Comparison of ENCODE assay signal across 1 cellular context in genomic region chr11:91639359-91639758, GRCh38.
TF ChIP-seq lines count a peak whose summit lies in the region.

No MANE protein-coding gene starts in this region.

TF ChIP-seq in GM12878, 131 proteins besides CTCF, POLR2A, EP300 and RAD21 (continued from another document):
- TF ChIP-seq ZBTB4 (CRISPR knock-in tag; IDR thresholded peaks at IDR 0.05) = no peak
- no peak for TF ChIP-seq ZBTB40 (IDR thresholded peaks at IDR 0.05; ENCODE audit: borderline replicate concordance)
- TF ChIP-seq RELA (IDR thresholded peaks at IDR 0.05; ENCODE audit: borderline replicate concordance, partially characterized antibody) = no peak
- TF ChIP-seq, protein P1, sequence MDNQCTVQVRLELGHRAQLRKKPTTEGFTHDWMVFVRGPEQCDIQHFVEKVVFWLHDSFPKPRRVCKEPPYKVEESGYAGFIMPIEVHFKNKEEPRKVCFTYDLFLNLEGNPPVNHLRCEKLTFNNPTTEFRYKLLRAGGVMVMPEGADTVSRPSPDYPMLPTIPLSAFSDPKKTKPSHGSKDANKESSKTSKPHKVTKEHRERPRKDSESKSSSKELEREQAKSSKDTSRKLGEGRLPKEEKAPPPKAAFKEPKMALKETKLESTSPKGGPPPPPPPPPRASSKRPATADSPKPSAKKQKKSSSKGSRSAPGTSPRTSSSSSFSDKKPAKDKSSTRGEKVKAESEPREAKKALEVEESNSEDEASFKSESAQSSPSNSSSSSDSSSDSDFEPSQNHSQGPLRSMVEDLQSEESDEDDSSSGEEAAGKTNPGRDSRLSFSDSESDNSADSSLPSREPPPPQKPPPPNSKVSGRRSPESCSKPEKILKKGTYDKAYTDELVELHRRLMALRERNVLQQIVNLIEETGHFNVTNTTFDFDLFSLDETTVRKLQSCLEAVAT (IDR thresholded peaks at IDR 0.05) = no peak
- TF ChIP-seq USF1 (IDR thresholded peaks at IDR 0.05; ENCODE audit: borderline replicate concordance, extremely low read length, insufficient read depth, low read depth, low read length) = no peak
- TF ChIP-seq EED (IDR thresholded peaks at IDR 0.05; ENCODE audit: low read depth) = no peak
- TF ChIP-seq, protein P2, sequence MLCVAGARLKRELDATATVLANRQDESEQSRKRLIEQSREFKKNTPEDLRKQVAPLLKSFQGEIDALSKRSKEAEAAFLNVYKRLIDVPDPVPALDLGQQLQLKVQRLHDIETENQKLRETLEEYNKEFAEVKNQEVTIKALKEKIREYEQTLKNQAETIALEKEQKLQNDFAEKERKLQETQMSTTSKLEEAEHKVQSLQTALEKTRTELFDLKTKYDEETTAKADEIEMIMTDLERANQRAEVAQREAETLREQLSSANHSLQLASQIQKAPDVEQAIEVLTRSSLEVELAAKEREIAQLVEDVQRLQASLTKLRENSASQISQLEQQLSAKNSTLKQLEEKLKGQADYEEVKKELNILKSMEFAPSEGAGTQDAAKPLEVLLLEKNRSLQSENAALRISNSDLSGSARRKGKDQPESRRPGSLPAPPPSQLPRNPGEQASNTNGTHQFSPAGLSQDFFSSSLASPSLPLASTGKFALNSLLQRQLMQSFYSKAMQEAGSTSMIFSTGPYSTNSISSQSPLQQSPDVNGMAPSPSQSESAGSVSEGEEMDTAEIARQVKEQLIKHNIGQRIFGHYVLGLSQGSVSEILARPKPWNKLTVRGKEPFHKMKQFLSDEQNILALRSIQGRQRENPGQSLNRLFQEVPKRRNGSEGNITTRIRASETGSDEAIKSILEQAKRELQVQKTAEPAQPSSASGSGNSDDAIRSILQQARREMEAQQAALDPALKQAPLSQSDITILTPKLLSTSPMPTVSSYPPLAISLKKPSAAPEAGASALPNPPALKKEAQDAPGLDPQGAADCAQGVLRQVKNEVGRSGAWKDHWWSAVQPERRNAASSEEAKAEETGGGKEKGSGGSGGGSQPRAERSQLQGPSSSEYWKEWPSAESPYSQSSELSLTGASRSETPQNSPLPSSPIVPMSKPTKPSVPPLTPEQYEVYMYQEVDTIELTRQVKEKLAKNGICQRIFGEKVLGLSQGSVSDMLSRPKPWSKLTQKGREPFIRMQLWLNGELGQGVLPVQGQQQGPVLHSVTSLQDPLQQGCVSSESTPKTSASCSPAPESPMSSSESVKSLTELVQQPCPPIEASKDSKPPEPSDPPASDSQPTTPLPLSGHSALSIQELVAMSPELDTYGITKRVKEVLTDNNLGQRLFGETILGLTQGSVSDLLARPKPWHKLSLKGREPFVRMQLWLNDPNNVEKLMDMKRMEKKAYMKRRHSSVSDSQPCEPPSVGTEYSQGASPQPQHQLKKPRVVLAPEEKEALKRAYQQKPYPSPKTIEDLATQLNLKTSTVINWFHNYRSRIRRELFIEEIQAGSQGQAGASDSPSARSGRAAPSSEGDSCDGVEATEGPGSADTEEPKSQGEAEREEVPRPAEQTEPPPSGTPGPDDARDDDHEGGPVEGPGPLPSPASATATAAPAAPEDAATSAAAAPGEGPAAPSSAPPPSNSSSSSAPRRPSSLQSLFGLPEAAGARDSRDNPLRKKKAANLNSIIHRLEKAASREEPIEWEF (IDR thresholded peaks at IDR 0.05; ENCODE audit: insufficient replicate concordance, low read depth, low read length) = no peak
- TF ChIP-seq ZNF384 (IDR thresholded peaks at IDR 0.05; ENCODE audit: borderline replicate concordance, low read depth, low read length) = no peak
